8 cellular contexts compared by ENCODE assay signal in genomic region chrX:12950851-12951589, GRCh38. TPM values are rescaled to one million over a fixed set of nuclear protein-coding genes. Genes with fewer than 3 reads are reported as not detected.
DNase-seq lines count a peak whose midpoint lies in the region; ATAC-seq and TF ChIP-seq lines count a peak whose summit lies in the region.

No MANE protein-coding gene starts in this region.

- H3K27me3 Mint-ChIP-seq in CD14-positive monocyte (ENCODE audit: low read depth in 3 of 3) (peaks cover 0 to 35% (median 0%) of the 10 kb centered on the region in 3 donors), memory B cell (no peaks in the 10 kb centered on the region), type B pancreatic cell (no peaks in the 10 kb centered on the region)
- H3K27me3 Mint-ChIP-seq in T-helper 2 cell treated with Interferon-gamma antibody and Interleukin-4, amounts not matched to agents 5 μg/mL and 100 μg/mL, for 36 hours (ENCODE audit: low read depth), result no peaks in the 10 kb centered on the region

- H3K36me3 Mint-ChIP-seq in CD14-positive monocyte (no peaks in the 10 kb centered on the region), memory B cell (no peaks in the 10 kb centered on the region), type B pancreatic cell (no peaks in the 10 kb centered on the region)
- H3K36me3 Mint-ChIP-seq in T-helper 2 cell treated with Interferon-gamma antibody and Interleukin-4, amounts not matched to agents 5 μg/mL and 100 μg/mL, for 36 hours (ENCODE audit: low read depth), result no peaks in the 10 kb centered on the region

- H3K4me1 Mint-ChIP-seq in CD14-positive monocyte (peaks cover 81% of the 10 kb centered on the region), memory B cell (peaks cover 27% of the 10 kb centered on the region), type B pancreatic cell (ENCODE audit: unreplicated experiment) (peaks cover 22% of the 10 kb centered on the region)
- H3K4me1 Mint-ChIP-seq in T-helper 2 cell treated with Interferon-gamma antibody and Interleukin-4, amounts not matched to agents 5 μg/mL and 100 μg/mL, for 36 hours (ENCODE audit: low read depth), result peaks cover 70% of the 10 kb centered on the region

- TF ChIP-seq CTCF in CD14-positive monocyte (IDR thresholded peaks at IDR 0.05) (peak; percentile 79), cardiac fibroblast (IDR thresholded peaks at IDR 0.05; ENCODE audit: low read depth, low read length) (peak; percentile 7), type B pancreatic cell (conservative IDR thresholded peaks at IDR 0.05) (peak; percentile 65)

- intact Hi-C loops in CD14-positive monocyte (cut with micrococcal nuclease), result loop anchor here (5.0 to 10.0 kb wide), 3 partner anchors 54 to 544 kb away; no protein-coding TSS in a partner anchor

- DNase-seq in CD14-positive monocyte (ENCODE audit: low spot score) (peak; percentile 64), cardiac fibroblast (ENCODE audit: low read depth in 2 of 2) (peak; percentile 8 to 26), memory B cell (ENCODE audit: low spot score in 2 of 2) (peak; percentile 51 to 60), type B pancreatic cell (ENCODE audit: extremely low spot score, unreplicated experiment) (no peak), NCI-H1417 treated with DMSO at 0.1 percent for 48 hours (lab: John Stamatoyannopoulos, UW) (no peak)
- peak; percentile 68 for DNase-seq in T-helper 2 cell treated with Interferon-gamma antibody and Interleukin-4, amounts not matched to agents 5 μg/mL and 100 μg/mL, for 36 hours (ENCODE audit: low spot score)

- peak overlapping the region; percentile 77 to 86 for H3K4me3 Mint-ChIP-seq in CD14-positive monocyte
- peak overlapping the region; percentile 90 for H3K4me3 Mint-ChIP-seq in T-helper 2 cell treated with Interferon-gamma antibody and Interleukin-4, amounts not matched to agents 5 μg/mL and 100 μg/mL, for 36 hours
- peak overlapping the region; percentile 82 for H3K4me3 Mint-ChIP-seq in memory B cell
- no peak overlapping the region for H3K4me3 Mint-ChIP-seq in type B pancreatic cell

- H3K9me3 Mint-ChIP-seq in CD14-positive monocyte (peaks cover 0 to 31% (median 11%) of the 10 kb centered on the region in 7 donors), memory B cell (no peaks in the 10 kb centered on the region), type B pancreatic cell (no peaks in the 10 kb centered on the region)
- no peaks in the 10 kb centered on the region for H3K9me3 Mint-ChIP-seq in T-helper 2 cell treated with Interferon-gamma antibody and Interleukin-4, amounts not matched to agents 5 μg/mL and 100 μg/mL, for 36 hours

- H3K27ac Mint-ChIP-seq in CD14-positive monocyte (peak overlapping the region; percentile 96 to 99 (median 98)), memory B cell (peak overlapping the region; percentile 97), type B pancreatic cell (peak overlapping the region; percentile 98)
- H3K27ac Mint-ChIP-seq in T-helper 2 cell treated with Interferon-gamma antibody and Interleukin-4, amounts not matched to agents 5 μg/mL and 100 μg/mL, for 36 hours, result peak overlapping the region; percentile 95

- peak; percentile 37 for ATAC-seq in GM19328 (IDR thresholded peaks at IDR 0.05; ENCODE audit: unreplicated experiment)
- peak; percentile 58 for ATAC-seq in HG03432 (IDR thresholded peaks at IDR 0.05; ENCODE audit: unreplicated experiment)
- peak; percentile 61 for ATAC-seq in memory B cell (ENCODE audit: low read depth)

- no peak overlapping the region for H3K4me3 ChIP-seq in cardiac fibroblast (replicated peaks in 1 of 2; ENCODE audit: low read depth in 2 of 2, low read length in 2 of 2)

RNA-seq across cellular contexts. Expression of gene TMSB4X, which starts 23.9 kb away (rescaled TPM):
- over 10,000 TPM; 27,127 to 31,074 TPM for polyA plus RNA-seq in CD14-positive monocyte
- 1,981 and 2,322 TPM in 2 replicates for total RNA-seq in type B pancreatic cell (ENCODE audit: low replicate concordance)

RNA-seq across cellular contexts. Expression of gene TLR8, which starts 44.6 kb away (rescaled TPM):
- 10 to 100 TPM; 48.5 to 61.9 TPM for polyA plus RNA-seq in CD14-positive monocyte
- total RNA-seq in type B pancreatic cell (ENCODE audit: low replicate concordance), result not detected in 2 replicates

Comparison
In these comparisons a context has a peak if more than half of its experiments do, and no peak if none do; other contexts are left out.
1. DNase-seq: peak in CD14-positive monocyte (single experiment), T-helper 2 cell treated with Interferon-gamma antibody and Interleukin-4, amounts not matched to agents 5 μg/mL and 100 μg/mL, for 36 hours (single experiment), cardiac fibroblast (2 of 2) and memory B cell (2 of 2); none in type B pancreatic cell (single experiment) and NCI-H1417 treated with DMSO at 0.1 percent for 48 hours (single experiment).
2. CTCF ChIP-seq: peak in every context shown above with its lines; median percentile 79 in CD14-positive monocyte; 65 in type B pancreatic cell; 7 in cardiac fibroblast.
3. Peak in every context shown above with its lines, with median percentiles within 50 percentile points of each other: H3K27ac Mint-ChIP-seq and ATAC-seq.